Comparison of ENCODE assay signal across 9 cellular contexts in genomic region chr6:68226460-68226859, GRCh38.
DNase-seq lines count a peak whose midpoint lies in the region; ATAC-seq, FAIRE-seq and TF ChIP-seq lines count a peak whose summit lies in the region.
"Had no signal": no experiment of that assay in that cellular context is flagged by ENCODE, and none has a peak within 500 bp of the region (broad histone marks: within the 10 kb centered on the region; RNA-seq: fewer than 3 reads in every experiment).

No MANE protein-coding gene starts in this region.

- H3K27ac Mint-ChIP-seq in CD4-positive, alpha-beta memory T cell = no peak overlapping the region

- CTCF ChIA-PET in CD4-positive, alpha-beta memory T cell (lab: Charles Lee; ENCODE audit: partially characterized antibody) = no interaction called here

- H3K9me2 ChIP-seq in hepatocyte (replicated peaks; ENCODE audit: insufficient read depth) = no peaks in the 10 kb centered on the region

- H3K27ac ChIP-seq in RWPE2 (ENCODE audit: poor library complexity, severe bottlenecking) = no peak overlapping the region
- H3K27ac ChIP-seq in hepatocyte = no peak overlapping the region
- H3K27ac ChIP-seq in CD4-positive, alpha-beta memory T cell (ENCODE audit: low read depth, low read length) = no peak overlapping the region

- no peak overlapping the region for H3K4me3 Mint-ChIP-seq in CD4-positive, alpha-beta memory T cell

- H4K20me1 ChIP-seq in hepatocyte (ENCODE audit: insufficient read depth, poor library complexity, severe bottlenecking) = no peaks in the 10 kb centered on the region

- no peak overlapping the region for H3K4me3 ChIP-seq in RWPE2 (ENCODE audit: severe bottlenecking)
- no peak overlapping the region for H3K4me3 ChIP-seq in hepatocyte
- no peak overlapping the region for H3K4me3 ChIP-seq in CD4-positive, alpha-beta memory T cell (ENCODE audit: low read length in 2 of 2)

- H2AFZ ChIP-seq in hepatocyte = no peak overlapping the region

- DNase-seq in AML-193 (lab: John Stamatoyannopoulos, UW) (peak; percentile 8 to 9), H54 (ENCODE audit: insufficient read length, low spot score) (no peak), RWPE2 (ENCODE audit: low spot score) (no peak), hepatocyte (ENCODE audit: low spot score) (no peak), SKM-1 treated with dmso at 0.1 percent for 144 hours (lab: John Stamatoyannopoulos, UW; ENCODE audit: unreplicated experiment) (no peak)
- DNase-seq in CD4-positive, alpha-beta memory T cell = no peak
- DNase-seq: activated T-cell treated with anti-CD3 and anti-CD28 coated beads for 4 hours had no signal

- ATAC-seq in RWPE2 (ENCODE audit: low read depth) = no peak
- no peak for ATAC-seq in HG02588 (IDR thresholded peaks at IDR 0.05; ENCODE audit: unreplicated experiment)
- ATAC-seq in GM19467 (IDR thresholded peaks at IDR 0.05; ENCODE audit: unreplicated experiment) = no peak

- no peaks in the 10 kb centered on the region for H3K4me1 Mint-ChIP-seq in CD4-positive, alpha-beta memory T cell

- peak; percentile 30 for FAIRE-seq in H54 (lab: Jason Lieb, UNC)

- no peaks in the 10 kb centered on the region for H3K79me2 ChIP-seq in hepatocyte

- peaks cover 0 to 11% (median 5%) of the 10 kb centered on the region in 8 donors for H3K9me3 Mint-ChIP-seq in CD4-positive, alpha-beta memory T cell

- intact Hi-C loops in CD4-positive, alpha-beta memory T cell (cut with micrococcal nuclease) = no loop called here

- no peak for TF ChIP-seq POLR2A in H54 (IDR thresholded peaks at IDR 0.05; ENCODE audit: low read depth, low read length)

- POLR2A ChIA-PET in CD4-positive, alpha-beta memory T cell (lab: Charles Lee; ENCODE audit: partially characterized antibody) = no interaction called here

- no peaks in the 10 kb centered on the region for H3K36me3 Mint-ChIP-seq in CD4-positive, alpha-beta memory T cell

- H3K9me3 ChIP-seq in RWPE2 (ENCODE audit: severe bottlenecking) (no peaks in the 10 kb centered on the region), hepatocyte (ENCODE audit: low read depth) (no peaks in the 10 kb centered on the region)
- H3K9me3 ChIP-seq in CD4-positive, alpha-beta memory T cell (ENCODE audit: control insufficient read depth in 1 of 2, low read length in 2 of 2) = no peaks in the 10 kb centered on the region

- H3K27me3 Mint-ChIP-seq in CD4-positive, alpha-beta memory T cell = no peaks in the 10 kb centered on the region

- no peak overlapping the region for H3K4me2 ChIP-seq in hepatocyte

- TF ChIP-seq CTCF in RWPE2 (IDR thresholded peaks at IDR 0.05; ENCODE audit: poor library complexity, severe bottlenecking) (peak; percentile 54), hepatocyte (IDR thresholded peaks at IDR 0.05; ENCODE audit: poor library complexity) (peak; percentile 52)

- WGBS in hepatocyte (ENCODE audit: low lambda C conversion rate, missing lambda C conversion rate) = 52% methylated on average over 3 of the region's 3 CpGs

- H3K36me3 ChIP-seq in RWPE2 (ENCODE audit: low read depth) = no peaks in the 10 kb centered on the region
- no peaks in the 10 kb centered on the region for H3K36me3 ChIP-seq in hepatocyte (replicated peaks; ENCODE audit: insufficient read depth, low read depth)
- no peaks in the 10 kb centered on the region for H3K36me3 ChIP-seq in CD4-positive, alpha-beta memory T cell (ENCODE audit: insufficient read depth, low read length)

- no peaks in the 10 kb centered on the region for H3K27me3 ChIP-seq in RWPE2 (ENCODE audit: insufficient read depth, poor library complexity, severe bottlenecking)
- no peaks in the 10 kb centered on the region for H3K27me3 ChIP-seq in hepatocyte
- no peaks in the 10 kb centered on the region for H3K27me3 ChIP-seq in CD4-positive, alpha-beta memory T cell (ENCODE audit: insufficient read depth, low read length)

- no peaks in the 10 kb centered on the region for H3K4me1 ChIP-seq in RWPE2 (ENCODE audit: insufficient read depth, poor library complexity, severe bottlenecking)
- H3K4me1 ChIP-seq in hepatocyte (ENCODE audit: insufficient read depth) = no peaks in the 10 kb centered on the region
- H3K4me1 ChIP-seq in CD4-positive, alpha-beta memory T cell (ENCODE audit: insufficient read depth, low read length) = no peaks in the 10 kb centered on the region

Comparison
In these comparisons a context has a peak if more than half of its experiments do, and no peak if none do; other contexts are left out.
1. DNase-seq: peak in AML-193 (2 of 2); none in H54 (single experiment), RWPE2 (single experiment), hepatocyte (single experiment), CD4-positive, alpha-beta memory T cell (0 of 5) and SKM-1 treated with dmso at 0.1 percent for 144 hours (single experiment).